Comparison of ENCODE assay signal across 8 cellular contexts in the genomic region with DNA sequence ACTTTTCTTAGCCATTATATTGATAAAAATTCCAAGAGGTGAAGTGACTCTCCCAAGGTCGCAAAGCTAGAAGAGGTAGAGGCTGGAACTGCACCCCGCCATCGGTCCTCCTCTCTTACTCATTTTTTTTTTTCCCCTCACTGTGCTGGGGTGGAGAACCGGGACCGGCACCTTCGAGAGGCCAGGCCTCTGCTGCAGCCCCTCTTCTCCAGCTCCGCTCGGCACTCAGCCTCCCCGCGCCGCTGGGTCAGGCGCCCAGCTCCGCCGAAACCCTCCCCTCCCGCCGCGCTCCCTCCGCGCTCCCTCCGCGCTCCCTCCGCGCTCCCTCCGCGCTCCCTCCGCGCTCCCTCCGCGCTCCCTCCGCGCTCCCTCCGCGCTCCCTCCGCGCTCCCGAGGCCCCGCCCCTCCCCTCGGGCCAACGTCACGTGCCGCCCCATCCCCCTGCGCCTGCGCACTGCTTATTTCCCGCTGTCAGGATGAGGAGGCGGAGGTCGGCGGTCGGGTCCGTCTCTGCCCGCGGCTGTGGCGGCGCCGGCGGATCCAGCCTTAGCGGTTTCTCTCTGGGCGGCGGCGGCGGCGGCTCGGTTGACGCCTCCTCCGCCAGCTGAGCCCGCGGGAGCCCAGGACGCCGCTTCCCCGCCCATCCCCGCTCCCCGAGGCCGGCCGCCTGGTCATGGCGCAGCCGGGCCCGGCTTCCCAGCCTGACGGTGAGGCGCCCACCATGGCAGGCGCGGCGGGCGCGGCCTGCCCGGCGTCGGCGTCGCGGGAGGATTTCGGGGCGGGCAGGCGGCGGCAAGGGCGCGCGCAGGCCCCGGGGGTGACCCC. TPM values are rescaled to one million over a fixed set of nuclear protein-coding genes. Genes with fewer than 3 reads are reported as not detected.
DNase-seq lines count a peak whose midpoint lies in the region; ATAC-seq and TF ChIP-seq lines count a peak whose summit lies in the region.

A gene with protein sequence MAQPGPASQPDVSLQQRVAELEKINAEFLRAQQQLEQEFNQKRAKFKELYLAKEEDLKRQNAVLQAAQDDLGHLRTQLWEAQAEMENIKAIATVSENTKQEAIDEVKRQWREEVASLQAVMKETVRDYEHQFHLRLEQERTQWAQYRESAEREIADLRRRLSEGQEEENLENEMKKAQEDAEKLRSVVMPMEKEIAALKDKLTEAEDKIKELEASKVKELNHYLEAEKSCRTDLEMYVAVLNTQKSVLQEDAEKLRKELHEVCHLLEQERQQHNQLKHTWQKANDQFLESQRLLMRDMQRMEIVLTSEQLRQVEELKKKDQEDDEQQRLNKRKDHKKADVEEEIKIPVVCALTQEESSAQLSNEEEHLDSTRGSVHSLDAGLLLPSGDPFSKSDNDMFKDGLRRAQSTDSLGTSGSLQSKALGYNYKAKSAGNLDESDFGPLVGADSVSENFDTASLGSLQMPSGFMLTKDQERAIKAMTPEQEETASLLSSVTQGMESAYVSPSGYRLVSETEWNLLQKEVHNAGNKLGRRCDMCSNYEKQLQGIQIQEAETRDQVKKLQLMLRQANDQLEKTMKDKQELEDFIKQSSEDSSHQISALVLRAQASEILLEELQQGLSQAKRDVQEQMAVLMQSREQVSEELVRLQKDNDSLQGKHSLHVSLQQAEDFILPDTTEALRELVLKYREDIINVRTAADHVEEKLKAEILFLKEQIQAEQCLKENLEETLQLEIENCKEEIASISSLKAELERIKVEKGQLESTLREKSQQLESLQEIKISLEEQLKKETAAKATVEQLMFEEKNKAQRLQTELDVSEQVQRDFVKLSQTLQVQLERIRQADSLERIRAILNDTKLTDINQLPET (plus strand): TSS at position 471 of the 825 bp plus-strand sequence. CDS start 203 bp downstream, at position 674.

- H3K4me1 ChIP-seq in MM.1S (ENCODE audit: low read length) (peaks cover 10% of the 10 kb centered on the region), SJSA1 (replicated peaks) (peaks cover 8% of the 10 kb centered on the region; the same call in 1 of the 2 replicates), foreskin keratinocyte (peaks cover 9% of the 10 kb centered on the region), neural progenitor cell (peaks cover 8% of the 10 kb centered on the region), stomach smooth muscle (ENCODE audit: control insufficient read depth, insufficient read depth, low read length) (peaks cover 2% of the 10 kb centered on the region)

- H3K79me2 ChIP-seq in MM.1S (ENCODE audit: low read length) (peaks cover 44% of the 10 kb centered on the region), neural progenitor cell (ENCODE audit: low read depth) (peaks cover 45% of the 10 kb centered on the region)

- no peaks in the 10 kb centered on the region for H3K9me3 Mint-ChIP-seq in neural progenitor cell

- peak; percentile 31 for TF ChIP-seq CTCF in MM.1S (IDR thresholded peaks at IDR 0.05; ENCODE audit: low read length)
- peak; percentile 8 for TF ChIP-seq CTCF in foreskin keratinocyte (conservative IDR thresholded peaks at IDR 0.05)
- peak; percentile 12 for TF ChIP-seq CTCF in neural progenitor cell (IDR thresholded peaks at IDR 0.05)

- H3K27ac ChIP-seq in MM.1S (ENCODE audit: low read length) (peak within 1 kb of the TSS; percentile 61; the same call in 1 of the 2 replicates), SJSA1 (peak within 1 kb of the TSS; percentile 83), foreskin keratinocyte (peak within 1 kb of the TSS; percentile 75), neural progenitor cell (peak within 1 kb of the TSS; percentile 81), stomach smooth muscle (ENCODE audit: low read length) (peak within 1 kb of the TSS; percentile 55)

- H3K4me3 Mint-ChIP-seq in neural progenitor cell, result peak within 1 kb of the TSS; percentile 92

- ATAC-seq in GM21737 (IDR thresholded peaks at IDR 0.05; ENCODE audit: unreplicated experiment) (peak; percentile 73), foreskin keratinocyte (peak; percentile 80)

- peak within 1 kb of the TSS; percentile 88 for H3K4me2 ChIP-seq in MM.1S (ENCODE audit: low read depth, low read length)
- peak within 1 kb of the TSS; percentile 88 for H3K4me2 ChIP-seq in neural progenitor cell

- no peaks in the 10 kb centered on the region for H3K9me3 ChIP-seq in MM.1S (replicated peaks; ENCODE audit: insufficient read depth, low read length)
- 0 out of 2 replicates have a peak, but pooled peaks cover 2% of the 10 kb centered on the region for H3K9me3 ChIP-seq in SJSA1 (replicated peaks)
- H3K9me3 ChIP-seq in neural progenitor cell (ENCODE audit: low read depth), result no peaks in the 10 kb centered on the region
- no peaks in the 10 kb centered on the region for H3K9me3 ChIP-seq in stomach smooth muscle (ENCODE audit: control insufficient read depth in 2 of 2, low read length in 2 of 2)

- H3K36me3 Mint-ChIP-seq in neural progenitor cell, result peaks cover 7% of the 10 kb centered on the region

- peaks cover 6% of the 10 kb centered on the region for H3K27me3 Mint-ChIP-seq in neural progenitor cell (ENCODE audit: insufficient read depth, low read depth)

- H2AFZ ChIP-seq in MM.1S (ENCODE audit: low read length), result peak within 1 kb of the TSS; percentile 59
- peak within 1 kb of the TSS; percentile 87 for H2AFZ ChIP-seq in neural progenitor cell (replicated peaks)

- peak within 1 kb of the TSS; percentile 84 for H3K9ac ChIP-seq in MM.1S (ENCODE audit: low read length)
- peak within 1 kb of the TSS; percentile 60 for H3K9ac ChIP-seq in neural progenitor cell
- peak within 1 kb of the TSS; percentile 65 to 77 for H3K9ac ChIP-seq in stomach smooth muscle (ENCODE audit: low read length in 2 of 2)

- H3K4me3 ChIP-seq in MM.1S (ENCODE audit: low read length), result peak within 1 kb of the TSS; percentile 75
- peak within 1 kb of the TSS; percentile 100 for H3K4me3 ChIP-seq in SJSA1
- peak within 1 kb of the TSS; percentile 80 for H3K4me3 ChIP-seq in neural progenitor cell
- H3K4me3 ChIP-seq in stomach smooth muscle (ENCODE audit: low read length in 2 of 2), result peak within 1 kb of the TSS; percentile 71 to 76

- H3K27me3 ChIP-seq in MM.1S (replicated peaks; ENCODE audit: insufficient read depth, low read length) (no peaks in the 10 kb centered on the region), SJSA1 (replicated peaks) (no peaks in the 10 kb centered on the region), foreskin keratinocyte (no peaks in the 10 kb centered on the region), neural progenitor cell (peaks cover 7% of the 10 kb centered on the region), stomach smooth muscle (ENCODE audit: control insufficient read depth in 1 of 2, insufficient read depth in 2 of 2, low read length in 2 of 2) (no peaks in the 10 kb centered on the region)

- H3F3A ChIP-seq in MM.1S (ENCODE audit: insufficient read depth, low read length), result peaks cover 9% of the 10 kb centered on the region; the same call in 1 of the 2 replicates
- no peaks in the 10 kb centered on the region for H3F3A ChIP-seq in neural progenitor cell (ENCODE audit: low read depth)

- H4K20me1 ChIP-seq in MM.1S (ENCODE audit: insufficient read depth, low read length) (no peaks in the 10 kb centered on the region), neural progenitor cell (ENCODE audit: low read depth) (peaks cover 21% of the 10 kb centered on the region)

- H3K36me3 ChIP-seq in MM.1S (replicated peaks; ENCODE audit: insufficient read depth, low read length) (peaks cover 13% of the 10 kb centered on the region; the same call in 1 of the 2 replicates), SJSA1 (peaks cover 12% of the 10 kb centered on the region), neural progenitor cell (no peaks in the 10 kb centered on the region), stomach smooth muscle (ENCODE audit: control insufficient read depth in 2 of 2, insufficient read depth in 2 of 2, low read length in 2 of 2) (no peaks in the 10 kb centered on the region)

- no peaks in the 10 kb centered on the region for H3K9me2 ChIP-seq in MM.1S (replicated peaks; ENCODE audit: insufficient read depth, low read length)

- H3K27ac Mint-ChIP-seq in neural progenitor cell, result no peak within 1 kb of the TSS

- DNase-seq in DMS153 (lab: John Stamatoyannopoulos, UW) (peak; percentile 37), MM.1S (peak; percentile 90), SJSA1 (ENCODE audit: low read depth in 1 of 2, low spot score in 2 of 2) (peak; percentile 81 to 92), foreskin keratinocyte (peak; percentile 32 to 61), neural progenitor cell (ENCODE audit: low spot score) (peak; percentile 97)
- DNase-seq in activated gamma-delta T cell treated with anti-CD3 and anti-CD28 coated beads, Interleukin-2, amount 50 U/mL, for 16 hours (ENCODE audit: low read depth), result peak; percentile 91

- peaks cover 14% of the 10 kb centered on the region for H3K4me1 Mint-ChIP-seq in neural progenitor cell

RNA-seq across cellular contexts. Expression of the gene that starts here (rescaled TPM):
- 23.7 and 43.1 TPM in 2 replicates for total RNA-seq in SJSA1 (2014; rRNA removed; shearing (Covaris generic))
- total RNA-seq in foreskin keratinocyte (37.9 and 41.5 TPM in 2 replicates), neural progenitor cell (ENCODE audit: low replicate concordance) (43.2 and 50.0 TPM in 2 replicates)
- 10.2 and 15.6 TPM in 2 replicates for polyA plus RNA-seq in foreskin keratinocyte

Comparison
In these comparisons a context has a peak if more than half of its experiments do, and no peak if none do; other contexts are left out.
1. Peak in every context shown above with its lines: DNase-seq, ATAC-seq, H3K4me3 ChIP-seq and H3K27ac ChIP-seq.
2. DNase-seq: peak in every context shown above with its lines; median percentile 97 in neural progenitor cell; 91 in activated gamma-delta T cell treated with anti-CD3 and anti-CD28 coated beads, Interleukin-2, amount 50 U/mL, for 16 hours; 90 in MM.1S; 86 in SJSA1; 46 in foreskin keratinocyte; 37 in DMS153.